ENCODE assay signal across 16 cellular contexts in the genomic region with DNA sequence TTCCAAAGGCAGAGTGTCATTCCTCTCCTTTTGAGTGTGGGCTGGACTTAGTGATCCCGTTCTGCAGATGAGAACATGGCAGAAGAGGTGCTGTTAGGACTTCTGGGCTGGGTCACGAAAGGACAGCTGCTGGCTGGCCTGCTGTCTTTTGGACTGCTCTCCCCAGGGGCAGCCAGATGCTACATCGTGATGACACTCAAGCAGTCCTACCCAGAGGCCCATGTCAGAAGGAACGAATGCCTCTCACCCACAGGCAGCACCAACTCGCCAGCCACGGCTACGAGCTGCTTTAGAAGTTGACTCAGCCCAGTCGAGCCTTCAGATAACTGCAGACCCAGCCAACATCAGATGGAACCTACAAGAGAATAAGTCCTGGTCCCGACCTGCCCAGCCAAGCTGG.
DNase-seq lines count a peak whose midpoint lies in the region; ATAC-seq, FAIRE-seq and TF ChIP-seq lines count a peak whose summit lies in the region.
"Had no signal": no experiment of that assay in that cellular context is flagged by ENCODE, and none has a peak within 500 bp of the region (broad histone marks: within the 10 kb centered on the region; RNA-seq: fewer than 3 reads in every experiment).

No MANE protein-coding gene starts in this region.

- no peak overlapping the region for H2BK5ac ChIP-seq in IMR-90 (ENCODE audit: low read depth, low read length, poor library complexity, severe bottlenecking)
- no peak overlapping the region for H2BK5ac ChIP-seq in H1 (ENCODE audit: low read depth, low read length)

- H2AK9ac ChIP-seq in IMR-90 (replicated peaks; ENCODE audit: low read depth, low read length, poor library complexity) = no peak overlapping the region

- H3K36me3 ChIP-seq in IMR-90 (ENCODE audit: control insufficient read depth, insufficient read depth, low read length) = no peaks in the 10 kb centered on the region
- no peaks in the 10 kb centered on the region; a peak in 1 of 8 replicates for H3K36me3 ChIP-seq in H1 (ENCODE audit: control insufficient read depth in 2 of 4, insufficient read depth in 4 of 4, low read length in 3 of 4)

- in situ Hi-C loops in IMR-90 (cut with MboI; ENCODE audit: low sequenced_read_pairs) = no loop called here

- H3K79me2 ChIP-seq in H1 (ENCODE audit: control insufficient read depth in 1 of 2, insufficient read depth in 2 of 2, low read length in 2 of 2) = no peaks in the 10 kb centered on the region

- H3K27ac ChIP-seq in IMR-90 (ENCODE audit: insufficient read depth, low read length) (no peak overlapping the region), H1 (ENCODE audit: low read depth, low read length) (no peak overlapping the region)

- ATAC-seq in IMR-90 (ENCODE audit: low read depth) (no peak), GM18870 (IDR thresholded peaks at IDR 0.05; ENCODE audit: unreplicated experiment) (no peak)

- H4K91ac ChIP-seq in IMR-90 (ENCODE audit: insufficient read depth, low read depth, low read length) = no peak overlapping the region
- no peak overlapping the region for H4K91ac ChIP-seq in H1 (replicated peaks; ENCODE audit: insufficient read length, low read length)

- intact Hi-C loops in IMR-90 (cut with micrococcal nuclease) = loop anchor here (1.0 to 5.0 kb wide), 4 partner anchors 118 to 597 kb away; partner anchors contain the start of gene KCNJ6

- H2AK5ac ChIP-seq in IMR-90 (ENCODE audit: low read depth, low read length) (peak overlapping the region; percentile 30; the same call in 1 of the 2 replicates), H1 (ENCODE audit: low read depth, low read length) (no peak overlapping the region)

- H3K4ac ChIP-seq in IMR-90 (ENCODE audit: low read depth, low read length) = no peak overlapping the region
- H3K4ac ChIP-seq in H1 (replicated peaks; ENCODE audit: insufficient read length, low read depth, low read length) = no peak overlapping the region

- DNase-seq in IMR-90 (no peak), H1 (ENCODE audit: low read depth in 1 of 2, low spot score in 2 of 2) (no peak), myocyte (ENCODE audit: low read depth) (peak; percentile 53), iPS-NIHi7 (ENCODE audit: extremely low spot score) (no peak), NCI-H2029 (lab: John Stamatoyannopoulos, UW) (no peak)
- DNase-seq: C1 segment of cervical spinal cord; Calu3; CD4-positive, alpha-beta memory T cell; COR-L47; DMS79; GDM1; GOT3; H7; HCEC 1CT had no signal

- POLR2A ChIA-PET in IMR-90 (lab: Charles Lee; ENCODE audit: unreplicated experiment) = interaction anchor here (0.6 kb wide), 1 partner anchor 104 kb away, joined by 6 read pairs; no protein-coding TSS in a partner anchor
- POLR2A ChIA-PET in H1 (lab: Charles Lee; ENCODE audit: partially characterized antibody) = no interaction called here

- CTCF ChIA-PET in IMR-90 (lab: Yijun Ruan, JAX) (interaction anchor here (1.0 to 1.9 kb wide), 6 partner anchors 48 to 157 kb away, joined by 3 to 7 read pairs (median 4); partner anchors contain the start of gene KCNJ6), H1 (lab: Charles Lee; ENCODE audit: partially characterized antibody) (interaction anchor here (0.7 to 4.2 kb wide), 30 partner anchors 9 to 593 kb away, joined by 3 to 54 read pairs (median 4); partner anchors contain the start of gene KCNJ6)

- H3K9me1 ChIP-seq in IMR-90 (ENCODE audit: insufficient read depth, low read length) = peaks cover 4% of the 10 kb centered on the region

- H3K14ac ChIP-seq in IMR-90 (replicated peaks; ENCODE audit: low read depth, low read length) (no peak overlapping the region), H1 (ENCODE audit: insufficient read length) (no peak overlapping the region)

- H3K9me3 ChIP-seq in IMR-90 (ENCODE audit: control insufficient read depth, insufficient read depth, low read length) (no peaks in the 10 kb centered on the region), H1 (ENCODE audit: insufficient read depth in 2 of 2, low read depth in 1 of 2, low read length in 1 of 2) (no peaks in the 10 kb centered on the region)

- H3K4me1 ChIP-seq in IMR-90 (ENCODE audit: control insufficient read depth, insufficient read depth, low read length) (no peaks in the 10 kb centered on the region), H1 (replicated peaks in 1 of 4; ENCODE audit: control insufficient read depth in 3 of 4, insufficient read depth in 4 of 4, low read length in 3 of 4) (peaks cover 0 to 5% (median 2%) of the 10 kb centered on the region in 4 experiments; a peak in 3 of 7 replicates)

- no peaks in the 10 kb centered on the region for H4K20me1 ChIP-seq in IMR-90 (ENCODE audit: insufficient read depth, low read length)
- H4K20me1 ChIP-seq in H1 (replicated peaks in 1 of 2; ENCODE audit: control insufficient read depth in 1 of 2, insufficient read depth in 2 of 2, low read length in 2 of 2) = peaks cover 0 to 7% of the 10 kb centered on the region in 2 experiments

- no peaks in the 10 kb centered on the region for H3K79me1 ChIP-seq in IMR-90 (ENCODE audit: low read depth in 1 of 2, low read length in 2 of 2)
- H3K79me1 ChIP-seq in H1 (ENCODE audit: low read depth, low read length) = peaks cover 2% of the 10 kb centered on the region; the same call in 1 of the 2 replicates

- dilution Hi-C loops in IMR-90 (cut with HindIII; ENCODE audit: low sequenced_read_pairs, unreplicated experiment) = no loop called here

- no peak overlapping the region for H4K5ac ChIP-seq in IMR-90 (ENCODE audit: low read depth, low read length)
- no peak overlapping the region for H4K5ac ChIP-seq in H1 (ENCODE audit: insufficient read length, low read depth, low read length)

- FAIRE-seq in H1 (lab: Jason Lieb, UNC) = no peak
- FAIRE-seq: GM12878 had no signal

- H3K23me2 ChIP-seq in H1 (ENCODE audit: low read depth, low read length) = peaks cover 8% of the 10 kb centered on the region; the same call in 1 of the 2 replicates

- no peak overlapping the region for H2BK20ac ChIP-seq in IMR-90 (ENCODE audit: low read depth, low read length)
- no peak overlapping the region for H2BK20ac ChIP-seq in H1 (ENCODE audit: low read length)

- TF ChIP-seq POLR2A in IMR-90 (IDR thresholded peaks at IDR 0.05; ENCODE audit: low read depth, low read length) = no peak
- TF ChIP-seq POLR2A in H1 (IDR thresholded peaks at IDR 0.05; ENCODE audit: control extremely low read depth in 1 of 2, low read depth in 2 of 2, low read length in 2 of 2) = no peak

- H2BK15ac ChIP-seq in IMR-90 (ENCODE audit: low read depth, low read length) = peak overlapping the region; percentile 15; the same call in 1 of the 3 replicates
- H2BK15ac ChIP-seq in H1 (ENCODE audit: low read length) = no peak overlapping the region

- H3K4me2 ChIP-seq in IMR-90 (ENCODE audit: low read depth, low read length) (no peak overlapping the region), H1 (ENCODE audit: insufficient read depth in 1 of 2, low read depth in 2 of 2, low read length in 2 of 2) (no peak overlapping the region)

- TF ChIP-seq CTCF in IMR-90 (conservative IDR thresholded peaks at IDR 0.05; ENCODE audit: low read depth, low read length) (no peak), H1 (IDR thresholded peaks at IDR 0.05; ENCODE audit: control extremely low read depth in 1 of 3, insufficient read depth in 1 of 3, low read depth in 1 of 3, low read length in 3 of 3) (no peak)

- H2AFZ ChIP-seq in IMR-90 (replicated peaks; ENCODE audit: low read length, poor library complexity) = peak overlapping the region; percentile 61
- no peak overlapping the region for H2AFZ ChIP-seq in H1 (ENCODE audit: low read length)

- H2BK120ac ChIP-seq in IMR-90 (ENCODE audit: low read depth, low read length) (no peak overlapping the region), H1 (replicated peaks; ENCODE audit: low read depth, low read length) (no peak overlapping the region)

- no peak overlapping the region for H3K23ac ChIP-seq in IMR-90 (ENCODE audit: low read depth, low read length)
- H3K23ac ChIP-seq in H1 (ENCODE audit: insufficient read length) = no peak overlapping the region

- peaks cover 20% of the 10 kb centered on the region for H3K27me3 ChIP-seq in IMR-90 (ENCODE audit: control insufficient read depth, insufficient read depth, low read length)
- H3K27me3 ChIP-seq in H1 (replicated peaks in 1 of 4; ENCODE audit: control insufficient read depth in 3 of 4, extremely low read depth in 1 of 4, insufficient read depth in 3 of 4, low read length in 3 of 4) = no peaks in the 10 kb centered on the region

- H3K4me3 ChIP-seq in IMR-90 (ENCODE audit: insufficient read depth, low read depth, low read length) (no peak overlapping the region), H1 (ENCODE audit: extremely low read depth in 1 of 4, insufficient read depth in 2 of 4, low read depth in 3 of 4, low read length in 4 of 4) (no peak overlapping the region)
- H3K4me3 ChIP-seq: GM12878 had no signal

- H3K9ac ChIP-seq in IMR-90 (ENCODE audit: low read depth, low read length) (no peak overlapping the region), H1 (replicated peaks in 1 of 4; ENCODE audit: extremely low read depth in 1 of 4, low read depth in 3 of 4, low read length in 3 of 4) (no peak overlapping the region)

- H3K18ac ChIP-seq in IMR-90 (ENCODE audit: low read depth, low read length) (no peak overlapping the region), H1 (ENCODE audit: extremely low read depth, low read length) (no peak overlapping the region)

- 0 out of 2 replicates have a peak overlapping the region, but pooled peaks have one; percentile 4 for H2BK12ac ChIP-seq in H1 (ENCODE audit: low read depth, low read length)

- no peak for TF ChIP-seq RAD21 in IMR-90 (IDR thresholded peaks at IDR 0.05; ENCODE audit: low read length)
- TF ChIP-seq RAD21 in H1 (IDR thresholded peaks at IDR 0.05 in 1 of 2, conservative IDR thresholded peaks at IDR 0.05 in 1 of 2; ENCODE audit: low read depth in 2 of 2, low read length in 2 of 2) = no peak

- H4K8ac ChIP-seq in IMR-90 (ENCODE audit: low read depth in 2 of 2, low read length in 2 of 2) (no peak overlapping the region), H1 (ENCODE audit: extremely low read depth, insufficient read depth, low read length) (no peak overlapping the region)

- no TSS peak for BruUV-seq in IMR-90 (replicated peaks; lab: Mats Ljungman, UMichigan)

- no peak overlapping the region for H3K56ac ChIP-seq in IMR-90 (ENCODE audit: extremely low read depth, insufficient read depth, low read length)
- H3K56ac ChIP-seq in H1 (replicated peaks; ENCODE audit: insufficient read length, low read depth, low read length) = no peak overlapping the region

- TF ChIP-seq EP300 in H1 (IDR thresholded peaks at IDR 0.05; ENCODE audit: borderline replicate concordance in 1 of 2, low read depth in 2 of 2, low read length in 2 of 2) = no peak

- WGBS in IMR-90 (ENCODE audit: extremely low coverage in 2 of 2, insufficient read length in 1 of 2), 2 experiments = 80% methylated on average over 5 of the region's 9 CpGs; no CpG with 5 or more reads in 1 of the 2 experiments
- 93% methylated on average over 9 of the region's 9 CpGs; no CpG with 5 or more reads in 1 of the 2 experiments for WGBS in H1 (ENCODE audit: extremely low coverage in 1 of 2, insufficient coverage in 1 of 2, insufficient read length in 1 of 2, insufficient replicate concordance in 2 of 2, low coverage in 1 of 2, low lambda C conversion rate in 2 of 2, missing lambda C conversion rate in 1 of 2), 2 experiments

TF ChIP-seq in IMR-90, 13 proteins besides CTCF, POLR2A, EP300 and RAD21 (continues in another document):
- TF ChIP-seq CEBPB (IDR thresholded peaks at IDR 0.05; ENCODE audit: low read depth, low read length) = no peak

TF ChIP-seq in H1, 55 proteins besides CTCF, POLR2A, EP300 and RAD21 (continues in another document):
- no peak for TF ChIP-seq FOSL1 (IDR thresholded peaks at IDR 0.05; ENCODE audit: insufficient read depth, low read depth, low read length)
